In genomic region chr17:17496189-17497064, GRCh38 we compare ENCODE assay signal across 8 cellular contexts. TPM values are rescaled to one million over a fixed set of nuclear protein-coding genes. Genes with fewer than 3 reads are reported as not detected.
A peak's percentile ranks its signal among the peaks of the same experiment; 100 is the strongest.
DNase-seq lines count a peak whose midpoint lies in the region; ATAC-seq and TF ChIP-seq lines count a peak whose summit lies in the region.

RASD1 (minus strand) TSS chr17:17496395; CDS start chr17:17496181, 214 bp downstream.

- H3K4me1 Mint-ChIP-seq in CD14-positive monocyte (peaks cover 20% of the 10 kb centered on the region), neural progenitor cell (peaks cover 31% of the 10 kb centered on the region)

- peak within 1 kb of the TSS; percentile 72 for H3K4me3 ChIP-seq in HUES64 (ENCODE audit: low read length)
- peak within 1 kb of the TSS; percentile 51 to 79 for H3K4me3 ChIP-seq in foreskin fibroblast (ENCODE audit: low read depth in 1 of 2, low read length in 2 of 2)
- peak within 1 kb of the TSS; percentile 67 for H3K4me3 ChIP-seq in neural progenitor cell
- peak within 1 kb of the TSS; percentile 80 to 84 for H3K4me3 ChIP-seq in stomach smooth muscle (ENCODE audit: low read length in 2 of 2)

- peaks cover 18% of the 10 kb centered on the region for H3K36me3 ChIP-seq in HUES64 (ENCODE audit: insufficient read depth, low read length)
- H3K36me3 ChIP-seq in neural progenitor cell, result no peaks in the 10 kb centered on the region
- H3K36me3 ChIP-seq in stomach smooth muscle (ENCODE audit: control insufficient read depth in 2 of 2, insufficient read depth in 2 of 2, low read length in 2 of 2), result peaks cover 10% of the 10 kb centered on the region in 2 donors

- H3K4me3 Mint-ChIP-seq in CD14-positive monocyte (peak within 1 kb of the TSS; percentile 88 to 97), neural progenitor cell (peak within 1 kb of the TSS; percentile 88)

- peak within 1 kb of the TSS; percentile 85 for H3K4me2 ChIP-seq in neural progenitor cell

- peaks cover 45% of the 10 kb centered on the region for H4K20me1 ChIP-seq in neural progenitor cell (ENCODE audit: low read depth)

- H3K27ac ChIP-seq in HUES64 (ENCODE audit: low read depth, low read length) (no peak within 1 kb of the TSS), RWPE1 (peak within 1 kb of the TSS; percentile 38), neural progenitor cell (no peak within 1 kb of the TSS), stomach smooth muscle (ENCODE audit: low read length) (peak within 1 kb of the TSS; percentile 62)

- H3K9me3 Mint-ChIP-seq in CD14-positive monocyte (peaks cover 0 to 8% (median 4%) of the 10 kb centered on the region in 7 donors), neural progenitor cell (no peaks in the 10 kb centered on the region)

- H3K27ac Mint-ChIP-seq in CD14-positive monocyte (peak within 1 kb of the TSS in 6 of 7 donors; percentile 25 to 90 (median 72)), neural progenitor cell (no peak within 1 kb of the TSS)

- H3K27me3 Mint-ChIP-seq in CD14-positive monocyte (ENCODE audit: low read depth in 3 of 3), result peaks cover 31 to 41% (median 37%) of the 10 kb centered on the region in 3 donors
- peaks cover 16% of the 10 kb centered on the region for H3K27me3 Mint-ChIP-seq in neural progenitor cell (ENCODE audit: insufficient read depth, low read depth)

- peaks cover 28 to 31% of the 10 kb centered on the region in 2 donors for H3K36me3 Mint-ChIP-seq in CD14-positive monocyte
- peaks cover 9% of the 10 kb centered on the region for H3K36me3 Mint-ChIP-seq in neural progenitor cell

- DNase-seq in CD14-positive monocyte (ENCODE audit: low spot score) (peak; percentile 83), RWPE1 (ENCODE audit: low spot score) (peak; percentile 92), activated gamma-delta T cell (lab: John Stamatoyannopoulos, UW) (peak; percentile 70), foreskin fibroblast (peak; percentile 87 to 96), neural progenitor cell (ENCODE audit: low spot score) (peak; percentile 92)

- intact Hi-C loops in CD14-positive monocyte (cut with micrococcal nuclease), result loop anchor here (1.0 to 5.0 kb wide), 6 partner anchors 71 to 146 kb away; partner anchors contain the start of gene PEMT (in 1 of the 2)

- TF ChIP-seq CTCF in CD14-positive monocyte (IDR thresholded peaks at IDR 0.05), result peak; percentile 97
- peak; percentile 97 for TF ChIP-seq CTCF in RWPE1 (conservative IDR thresholded peaks at IDR 0.05; ENCODE audit: low read depth)
- TF ChIP-seq CTCF in foreskin fibroblast (IDR thresholded peaks at IDR 0.05; ENCODE audit: low read depth, low read length), result peak; percentile 53
- peak; percentile 90 for TF ChIP-seq CTCF in neural progenitor cell (IDR thresholded peaks at IDR 0.05)

- H3K9me3 ChIP-seq in HUES64 (ENCODE audit: insufficient read depth, low read depth, low read length) (no peaks in the 10 kb centered on the region), neural progenitor cell (ENCODE audit: low read depth) (no peaks in the 10 kb centered on the region), stomach smooth muscle (ENCODE audit: control insufficient read depth in 2 of 2, low read length in 2 of 2) (no peaks in the 10 kb centered on the region)

- POLR2A ChIA-PET in RWPE1 (lab: Yijun Ruan, JAX; ENCODE audit: low non-redundant PET), result interaction anchor here (0.5 to 1.1 kb wide), 7 partner anchors 25 to 285 kb away, joined by 3 to 12 read pairs (median 5); no protein-coding TSS in a partner anchor

- peak; percentile 49 for ATAC-seq in GM19468 (IDR thresholded peaks at IDR 0.05; ENCODE audit: extremely low read depth, unreplicated experiment)

- H3K4me1 ChIP-seq in HUES64 (ENCODE audit: insufficient read depth, low read length) (peaks cover 22% of the 10 kb centered on the region), neural progenitor cell (peaks cover 47% of the 10 kb centered on the region), stomach smooth muscle (ENCODE audit: control insufficient read depth, insufficient read depth, low read length) (peaks cover 28% of the 10 kb centered on the region)

- CTCF ChIA-PET in RWPE1 (lab: Yijun Ruan, JAX), result interaction anchor here (0.5 to 3.0 kb wide), 20 partner anchors 10 to 1387 kb away, joined by 3 to 26 read pairs (median 4); no protein-coding TSS in a partner anchor

- peak within 1 kb of the TSS; percentile 92 for H2AFZ ChIP-seq in neural progenitor cell (replicated peaks)

- peaks cover 39% of the 10 kb centered on the region for H3F3A ChIP-seq in neural progenitor cell (ENCODE audit: low read depth)

- no peaks in the 10 kb centered on the region for H3K79me2 ChIP-seq in neural progenitor cell (ENCODE audit: low read depth)

- WGBS in HUES64, result under 1% methylated on average over 93 of the region's 93 CpGs

- peaks cover 27% of the 10 kb centered on the region for H3K27me3 ChIP-seq in HUES64 (ENCODE audit: insufficient read depth, low read length)
- peaks cover 31% of the 10 kb centered on the region for H3K27me3 ChIP-seq in neural progenitor cell
- no peaks in the 10 kb centered on the region for H3K27me3 ChIP-seq in stomach smooth muscle (ENCODE audit: control insufficient read depth in 1 of 2, insufficient read depth in 2 of 2, low read length in 2 of 2)

- H3K9ac ChIP-seq in HUES64 (ENCODE audit: low read depth, low read length) (peak within 1 kb of the TSS; percentile 62), neural progenitor cell (no peak within 1 kb of the TSS), stomach smooth muscle (ENCODE audit: low read length in 2 of 2) (peak within 1 kb of the TSS; percentile 57 to 68)

RNA-seq across cellular contexts. Expression of gene RASD1, which starts in this region (rescaled TPM):
- polyA plus RNA-seq in CD14-positive monocyte, result 1 to 10 TPM in 1 of 2 donors, under 1 TPM in 1; 0.88 to 1.3 TPM
- 1.4 TPM for polyA plus RNA-seq in HUES64 (2013, experiment 1 of 2)
- polyA plus RNA-seq in HUES64 (2013, experiment 2 of 2), result 1.2 TPM
- total RNA-seq in neural progenitor cell (ENCODE audit: low replicate concordance), result 0.88 and 2.8 TPM in 2 replicates

Comparison
In these comparisons a context has a peak if more than half of its experiments do, and no peak if none do; other contexts are left out.
1. H3K27ac ChIP-seq: peak in RWPE1 (single experiment) and stomach smooth muscle (single experiment); none in HUES64 (single experiment) and neural progenitor cell (single experiment).
2. Peak in every context shown above with its lines, with median percentiles within 50 percentile points of each other: DNase-seq, CTCF ChIP-seq and H3K4me3 ChIP-seq.